17 cellular contexts compared by ENCODE assay signal in genomic region chr6:63097222-63097621, GRCh38.
DNase-seq lines count a peak whose midpoint lies in the region; ATAC-seq and TF ChIP-seq lines count a peak whose summit lies in the region.
"Had no signal": no experiment of that assay in that cellular context is flagged by ENCODE, and none has a peak within 500 bp of the region (broad histone marks: within the 10 kb centered on the region; RNA-seq: fewer than 3 reads in every experiment).

No MANE protein-coding gene starts in this region.

- DNase-seq in NCI-H748 (lab: John Stamatoyannopoulos, UW; ENCODE audit: unreplicated experiment) (no peak), HEK293T (ENCODE audit: extremely low spot score) (no peak), NCI-H526 (lab: John Stamatoyannopoulos, UW) (no peak), ACHN (no peak)
- DNase-seq: adrenal gland, DND-41, H9, left colon, NCI-H226, T-helper 17 cell, testis had no signal

- H3K79me2 ChIP-seq in KMS-11 (ENCODE audit: insufficient read depth, low read depth) = no peaks in the 10 kb centered on the region

- POLR2A ChIA-PET in HEK293T (lab: Yijun Ruan, JAX) = no interaction called here

- CTCF ChIA-PET in HEK293T (lab: Yijun Ruan, JAX) = interaction anchor here (0.7 kb wide), 1 partner anchor 1203 kb away, joined by 3 read pairs; no protein-coding TSS in a partner anchor

- H2AFZ ChIP-seq in KMS-11 (ENCODE audit: low read depth) = no peak overlapping the region

- ATAC-seq in GM19025 (IDR thresholded peaks at IDR 0.05; ENCODE audit: low read depth, unreplicated experiment) (peak; percentile 46), GM21723 (IDR thresholded peaks at IDR 0.05; ENCODE audit: unreplicated experiment) (peak; percentile 55), HG03066 (IDR thresholded peaks at IDR 0.05; ENCODE audit: low read depth, unreplicated experiment) (peak; percentile 61)
- ATAC-seq: left colon, Panc1, T-helper 17 cell had no signal

- no peaks in the 10 kb centered on the region for H4K20me1 ChIP-seq in KMS-11 (ENCODE audit: insufficient read depth)

- no peak overlapping the region for H3K4me3 ChIP-seq in KMS-11 (IDR thresholded peaks at IDR 0.05; ENCODE audit: insufficient read depth, low read depth, low read length)
- H3K4me3 ChIP-seq: adrenal gland, prostate gland, testis had no signal

- in situ Hi-C loops in ACHN (cut with HindIII; ENCODE audit: low pct_ligation_motif_present, low pct_unique_long_range_greater_than_20kb, low sequenced_read_pairs) = no loop called here

- peak overlapping the region; percentile 62 for H3K4me2 ChIP-seq in KMS-11

- H3K9ac ChIP-seq in KMS-11 = no peak overlapping the region

- no peaks in the 10 kb centered on the region for H3K36me3 ChIP-seq in KMS-11 (ENCODE audit: insufficient read depth)
- H3K36me3 ChIP-seq: adrenal gland, prostate gland had no signal

- peaks cover 28% of the 10 kb centered on the region for H3K4me1 ChIP-seq in KMS-11 (ENCODE audit: low read depth, poor library complexity, severe bottlenecking)
- H3K4me1 ChIP-seq: adrenal gland, prostate gland, testis had no signal

- no peak for TF ChIP-seq CTCF in KMS-11 (conservative IDR thresholded peaks at IDR 0.05; ENCODE audit: low read depth, low read length)

- H3K27ac ChIP-seq in KMS-11 = no peak overlapping the region
- H3K27ac ChIP-seq: adrenal gland, prostate gland, testis had no signal

- no peaks in the 10 kb centered on the region for H3K27me3 ChIP-seq in KMS-11 (ENCODE audit: insufficient read depth, low read depth)
- H3K27me3 ChIP-seq: adrenal gland, testis had no signal

TF ChIP-seq in HEK293T, 16 proteins besides CTCF, POLR2A, EP300 and RAD21:
- TF ChIP-seq NFRKB (IDR thresholded peaks at IDR 0.05) = no peak
- no peak for TF ChIP-seq CTBP1 (IDR thresholded peaks at IDR 0.05; ENCODE audit: borderline replicate concordance)
- no peak for TF ChIP-seq ARNT (IDR thresholded peaks at IDR 0.05)
- no peak for TF ChIP-seq BHLHE40 (IDR thresholded peaks at IDR 0.05; ENCODE audit: borderline replicate concordance)
- TF ChIP-seq ZNF384 (IDR thresholded peaks at IDR 0.05) = no peak
- no peak for TF ChIP-seq FOXM1 (IDR thresholded peaks at IDR 0.05; ENCODE audit: borderline replicate concordance)
- no peak for TF ChIP-seq TARDBP (IDR thresholded peaks at IDR 0.05)
- no peak for TF ChIP-seq HDGF (IDR thresholded peaks at IDR 0.05; ENCODE audit: borderline replicate concordance)
- no peak for TF ChIP-seq SUZ12 (IDR thresholded peaks at IDR 0.05)
